ENCODE assay signal across 9 cellular contexts in genomic region chr17:39399792-39400191, GRCh38. TPM values are rescaled to one million over a fixed set of nuclear protein-coding genes. Genes with fewer than 3 reads are reported as not detected.
A peak's percentile ranks its signal among the peaks of the same experiment; 100 is the strongest.
DNase-seq lines count a peak whose midpoint lies in the region; ATAC-seq and TF ChIP-seq lines count a peak whose summit lies in the region.
"Had no signal": no experiment of that assay in that cellular context is flagged by ENCODE, and none has a peak within 500 bp of the region (broad histone marks: within the 10 kb centered on the region; RNA-seq: fewer than 3 reads in every experiment).

No MANE protein-coding gene starts in this region.

- H3K36me3 Mint-ChIP-seq in activated naive CD4-positive, alpha-beta T cell treated with anti-CD3 and anti-CD28 coated beads for 36 hours (ENCODE audit: low read depth): peaks cover 4% of the 10 kb centered on the region
- H3K36me3 Mint-ChIP-seq in memory B cell: peaks cover 2% of the 10 kb centered on the region

- peaks cover 50% of the 10 kb centered on the region for H3K4me1 Mint-ChIP-seq in activated naive CD4-positive, alpha-beta T cell treated with anti-CD3 and anti-CD28 coated beads for 36 hours (ENCODE audit: low read depth)
- H3K4me1 Mint-ChIP-seq in memory B cell: peaks cover 13% of the 10 kb centered on the region

- H3K36me3 ChIP-seq in adipocyte (ENCODE audit: control insufficient read depth, insufficient read depth, low read length, severe bottlenecking): no peaks in the 10 kb centered on the region
- no peaks in the 10 kb centered on the region for H3K36me3 ChIP-seq in transverse colon

- in situ Hi-C loops in transverse colon (cut with MboI; ENCODE audit: low pct_ligation_motif_present in 1 of 4, low pct_unique_long_range_greater_than_20kb in 1 of 4, low sequenced_read_pairs in 3 of 4): loop anchor here in 1 of 4 donors (10.0 kb wide), 1 partner anchor 55 kb away; the partner anchor contains the start of gene MED1

- intact Hi-C loops in activated naive CD4-positive, alpha-beta T cell treated with anti-CD3 and anti-CD28 coated beads for 36 hours (cut with micrococcal nuclease): loop anchor here (5.0 to 10.0 kb wide), 6 partner anchors 353 to 698 kb away; partner anchors contain the start of genes LASP1, LRRC3C, ORMDL3 and ZPBP2
- intact Hi-C loops in transverse colon (cut with DNase I; ENCODE audit: low total_unique reads): no loop called here

- H3K4me3 Mint-ChIP-seq in activated naive CD4-positive, alpha-beta T cell treated with anti-CD3 and anti-CD28 coated beads for 36 hours: peak overlapping the region; percentile 91
- H3K4me3 Mint-ChIP-seq in memory B cell: peak overlapping the region; percentile 99

- ATAC-seq in memory B cell (ENCODE audit: low read depth): no peak
- no peak for ATAC-seq in HG03175 (IDR thresholded peaks at IDR 0.05; ENCODE audit: unreplicated experiment)

- no peak for DNase-seq in activated naive CD4-positive, alpha-beta T cell treated with anti-CD3 and anti-CD28 coated beads for 36 hours
- no peak for DNase-seq in activated naive CD4-positive, alpha-beta T cell treated with anti-CD3 and anti-CD28 coated beads, Interleukin-2, amount 50 U/mL, for 16 hours
- DNase-seq in adipocyte (ENCODE audit: low read depth) (no peak), memory B cell (ENCODE audit: low spot score in 2 of 2) (no peak), transverse colon (no peak), NCI-H82 treated with DMSO at 0.1 percent for 48 hours (lab: John Stamatoyannopoulos, UW; ENCODE audit: unreplicated experiment) (no peak), NCI-H446 treated with DMSO at 0.1 percent for 48 hours (lab: John Stamatoyannopoulos, UW) (no peak)
- DNase-seq: activated CD4-positive, alpha-beta T cell treated with anti-CD3 and anti-CD28 coated beads for 4 hours had no signal

- TF ChIP-seq EP300 in transverse colon (IDR thresholded peaks at IDR 0.05; ENCODE audit: low read depth): no peak

- WGBS in transverse colon (ENCODE audit: low coverage in 1 of 2), 2 donors: 40 to 43% methylated on average over 4 of the region's 4 CpGs

- peak overlapping the region; percentile 88 for H3K9ac ChIP-seq in adipocyte (ENCODE audit: low read length)

- TF ChIP-seq CTCF in transverse colon (IDR thresholded peaks at IDR 0.05): no peak

- H3K27me3 ChIP-seq in adipocyte (replicated peaks; ENCODE audit: control insufficient read depth, insufficient read depth, low read length) (no peaks in the 10 kb centered on the region), transverse colon (no peaks in the 10 kb centered on the region)

- H3K9me3 ChIP-seq in adipocyte (ENCODE audit: control insufficient read depth, low read length) (no peaks in the 10 kb centered on the region), transverse colon (no peaks in the 10 kb centered on the region)

- no peaks in the 10 kb centered on the region for H3K9me3 Mint-ChIP-seq in activated naive CD4-positive, alpha-beta T cell treated with anti-CD3 and anti-CD28 coated beads for 36 hours
- H3K9me3 Mint-ChIP-seq in memory B cell: no peaks in the 10 kb centered on the region

- peak overlapping the region in 3 of 4 donors; percentile 88 to 95 (median 94) for H3K27ac ChIP-seq in transverse colon

- H3K4me1 ChIP-seq in adipocyte (ENCODE audit: control insufficient read depth, insufficient read depth, low read length) (peaks cover 24% of the 10 kb centered on the region), transverse colon (peaks cover 7 to 38% (median 19%) of the 10 kb centered on the region in 4 donors)

- no peak for TF ChIP-seq POLR2A in transverse colon (IDR thresholded peaks at IDR 0.05)

- no peaks in the 10 kb centered on the region for H3K27me3 Mint-ChIP-seq in activated naive CD4-positive, alpha-beta T cell treated with anti-CD3 and anti-CD28 coated beads for 36 hours (ENCODE audit: low read depth)
- no peaks in the 10 kb centered on the region for H3K27me3 Mint-ChIP-seq in memory B cell

- H3K27ac Mint-ChIP-seq in activated naive CD4-positive, alpha-beta T cell treated with anti-CD3 and anti-CD28 coated beads for 36 hours: no peak overlapping the region
- H3K27ac Mint-ChIP-seq in memory B cell: no peak overlapping the region

- H3K4me3 ChIP-seq in adipocyte (ENCODE audit: low read length): peak overlapping the region; percentile 85
- peak overlapping the region in 2 of 4 donors; percentile 66 to 88 for H3K4me3 ChIP-seq in transverse colon

- CTCF ChIA-PET in activated naive CD4-positive, alpha-beta T cell treated with anti-CD3 and anti-CD28 coated beads for 36 hours (lab: Charles Lee): interaction anchor here (1.1 to 1.6 kb wide), 2 partner anchors 11 to 62 kb away, joined by 3 to 4 read pairs; partner anchors contain the start of gene CDK12

RNA-seq across cellular contexts. Expression of gene FBXL20, which starts 1.6 kb away (rescaled TPM):
- 10 to 100 TPM; 14.2 to 15.4 TPM for total RNA-seq in activated naive CD4-positive, alpha-beta T cell treated with anti-CD3 and anti-CD28 coated beads for 36 hours
- total RNA-seq in transverse colon: 10 to 100 TPM; 13.8 to 49.4 (median 23.1) TPM

RNA-seq across cellular contexts. Expression of gene MED1, which starts 51.3 kb away (rescaled TPM):
- 10 to 100 TPM; 52.4 to 56.1 TPM for total RNA-seq in activated naive CD4-positive, alpha-beta T cell treated with anti-CD3 and anti-CD28 coated beads for 36 hours
- total RNA-seq in transverse colon: 10 to 100 TPM in 3 of 4 donors, 1 to 10 TPM in 1; 4.8 to 20.9 (median 18.7) TPM
